Comparison of ENCODE assay signal across 17 cellular contexts in genomic region chr10:114990991-114991390, GRCh38.
"Had no signal": no experiment of that assay in that cellular context is flagged by ENCODE, and none has a peak within 500 bp of the region (broad histone marks: within the 10 kb centered on the region; RNA-seq: fewer than 3 reads in every experiment).

No MANE protein-coding gene starts in this region.

- DNase-seq: activated CD4-positive, alpha-beta T cell treated with anti-CD3 and anti-CD28 coated beads for 4 hours; activated CD8-positive, alpha-beta memory T cell treated with anti-CD3 and anti-CD28 coated beads, Interleukin-2, amount 50 U/mL, for 4 hours; activated CD8-positive, alpha-beta T cell treated with anti-CD3 and anti-CD28 coated beads for 36 hours; activated effector memory CD4-positive, alpha-beta T cell treated with Interleukin-2 at 50 U/mL for 16 hours; activated naive CD4-positive, alpha-beta T cell; activated T-cell treated with anti-CD3 and anti-CD28 coated beads, Interleukin-2, amount 50 U/mL, for 1 hour; aorta; central memory CD4-positive, alpha-beta T cell; cortex of kidney; Karpas-422; MM.1S; NCI-H1930; NCI-H446 treated with DMSO at 0.1 percent for 48 hours; NCI-H526 treated with DMSO at 0.1 percent for 48 hours; NK-92 treated with Interleukin-12 subunit alpha and Interleukin-12 subunit beta, amount 100 ng/mL, for 24 hours; RPMI8226; T-helper 1 cell had no signal
